ENCODE assay signal across 27 cellular contexts in the genomic region with DNA sequence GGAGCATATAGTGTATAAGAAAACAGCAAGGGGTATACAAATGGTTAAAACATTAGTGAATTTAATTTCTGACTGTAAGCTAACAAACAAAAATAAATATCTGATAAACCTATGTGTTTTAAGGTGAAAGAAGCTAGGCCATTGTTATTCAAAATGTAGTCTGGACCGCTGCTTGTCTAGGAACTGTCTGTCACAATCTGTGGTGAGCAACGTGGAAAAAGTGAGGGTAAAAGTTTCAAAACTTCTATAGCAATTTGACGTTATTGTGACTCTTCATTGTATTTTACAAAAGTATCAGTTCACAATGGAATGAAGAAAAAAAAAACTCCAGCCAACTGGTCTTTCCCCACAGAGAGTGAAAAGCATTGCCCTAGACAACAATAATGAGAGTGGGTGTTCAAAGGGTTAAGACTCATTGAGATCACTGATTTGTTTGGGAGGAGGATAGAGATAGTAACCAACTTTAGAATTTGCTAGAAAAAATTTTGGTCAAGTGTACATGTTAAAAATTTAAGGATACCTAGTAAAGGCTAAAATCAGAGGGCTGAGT.
DNase-seq lines count a peak whose midpoint lies in the region; ATAC-seq and TF ChIP-seq lines count a peak whose summit lies in the region.
"Had no signal": no experiment of that assay in that cellular context is flagged by ENCODE, and none has a peak within 500 bp of the region (broad histone marks: within the 10 kb centered on the region; RNA-seq: fewer than 3 reads in every experiment).

No MANE protein-coding gene starts in this region.

- H3K36me3 Mint-ChIP-seq in activated CD4-positive, alpha-beta T cell treated with anti-CD3 and anti-CD28 coated beads, Interleukin-2, amount 10 ng/mL, durations not matched to agents 24 days and 14 days (ENCODE audit: low read depth): peaks cover 22% of the 10 kb centered on the region
- H3K36me3 Mint-ChIP-seq in activated CD4-positive, alpha-beta T cell treated with anti-CD3 and anti-CD28 coated beads, Interleukin-2, amount 10 ng/mL, durations not matched to agents 7 days and 5 days (ENCODE audit: low read depth): peaks cover 13% of the 10 kb centered on the region
- H3K36me3 Mint-ChIP-seq in GM23338 (ENCODE audit: low read depth): 0 out of 3 replicates have a peak, but pooled peaks cover 3% of the 10 kb centered on the region

- peaks cover 22% of the 10 kb centered on the region for H3K36me3 ChIP-seq in OCI-LY3 (replicated peaks; ENCODE audit: low read depth, low read length)
- H3K36me3 ChIP-seq in neutrophil: no peaks in the 10 kb centered on the region
- no peaks in the 10 kb centered on the region for H3K36me3 ChIP-seq in GM23338 (ENCODE audit: insufficient read depth)
- H3K36me3 ChIP-seq: adrenal gland, thyroid gland, vagina had no signal

- 0 out of 2 replicates have a peak overlapping the region, but pooled peaks have one; percentile 20 for H3K4me3 ChIP-seq in OCI-LY3 (ENCODE audit: low read length)
- peak overlapping the region in 1 of 2 experiments; percentile 22 for H3K4me3 ChIP-seq in neutrophil (ENCODE audit: low read depth in 1 of 2, low read length in 1 of 2)
- no peak overlapping the region for H3K4me3 ChIP-seq in GM23338
- H3K4me3 ChIP-seq: adrenal gland, PC-9, thyroid gland, vagina had no signal

- no peak overlapping the region for H3K4me3 Mint-ChIP-seq in activated CD4-positive, alpha-beta T cell treated with anti-CD3 and anti-CD28 coated beads, Interleukin-2, amount 10 ng/mL, durations not matched to agents 24 days and 14 days
- no peak overlapping the region for H3K4me3 Mint-ChIP-seq in activated CD4-positive, alpha-beta T cell treated with anti-CD3 and anti-CD28 coated beads, Interleukin-2, amount 10 ng/mL, durations not matched to agents 7 days and 5 days
- no peak overlapping the region for H3K4me3 Mint-ChIP-seq in GM23338
- H3K4me3 Mint-ChIP-seq: activated CD8-positive, alpha-beta memory T cell treated with anti-CD3 and anti-CD28 coated beads, Interleukin-2, amount 10 ng/mL, durations not matched to agents 7 days and 5 days; CD8-positive, alpha-beta memory T cell; effector memory CD8-positive, alpha-beta T cell; nephron progenitor cell; T-helper 17 cell had no signal

- POLR2A ChIA-PET in activated CD4-positive, alpha-beta T cell treated with anti-CD3 and anti-CD28 coated beads, Interleukin-2, amount 10 ng/mL, durations not matched to agents 7 days and 5 days (lab: Charles Lee): no interaction called here

- H3K79me2 ChIP-seq in OCI-LY3 (ENCODE audit: low read length): peaks cover 60% of the 10 kb centered on the region
- no peaks in the 10 kb centered on the region; the same call in 1 of the 2 replicates for H3K79me2 ChIP-seq in GM23338 (replicated peaks; ENCODE audit: insufficient read depth)
- H3K79me2 ChIP-seq: parathyroid adenoma had no signal

- H4K20me1 ChIP-seq in OCI-LY3 (ENCODE audit: insufficient read depth, low read length): peaks cover 15% of the 10 kb centered on the region; the same call in 1 of the 2 replicates
- H4K20me1 ChIP-seq in GM23338 (replicated peaks; ENCODE audit: insufficient read depth): no peaks in the 10 kb centered on the region; the same call in 1 of the 2 replicates

- H3K27ac Mint-ChIP-seq in activated CD4-positive, alpha-beta T cell treated with anti-CD3 and anti-CD28 coated beads, Interleukin-2, amount 10 ng/mL, durations not matched to agents 24 days and 14 days: peak overlapping the region; percentile 30
- no peak overlapping the region for H3K27ac Mint-ChIP-seq in activated CD4-positive, alpha-beta T cell treated with anti-CD3 and anti-CD28 coated beads, Interleukin-2, amount 10 ng/mL, durations not matched to agents 7 days and 5 days
- no peak overlapping the region for H3K27ac Mint-ChIP-seq in GM23338
- H3K27ac Mint-ChIP-seq: activated CD8-positive, alpha-beta memory T cell treated with anti-CD3 and anti-CD28 coated beads, Interleukin-2, amount 10 ng/mL, durations not matched to agents 7 days and 5 days; effector memory CD8-positive, alpha-beta T cell; nephron progenitor cell; T-helper 17 cell had no signal

- intact Hi-C loops in activated CD4-positive, alpha-beta T cell treated with anti-CD3 and anti-CD28 coated beads, Interleukin-2, amount 10 ng/mL, durations not matched to agents 24 days and 14 days (cut with micrococcal nuclease): loop anchor here (10.0 kb wide), 1 partner anchor 771 kb away; no protein-coding TSS in a partner anchor

- H3K4me1 ChIP-seq in OCI-LY3 (ENCODE audit: low read length): peaks cover 83% of the 10 kb centered on the region
- H3K4me1 ChIP-seq in neutrophil (ENCODE audit: control insufficient read depth in 1 of 2, insufficient read depth in 1 of 2, low read depth in 1 of 2, low read length in 1 of 2): peaks cover 45 to 46% of the 10 kb centered on the region in 2 experiments
- no peaks in the 10 kb centered on the region for H3K4me1 ChIP-seq in GM23338 (ENCODE audit: insufficient read depth)
- H3K4me1 ChIP-seq: adrenal gland, parathyroid adenoma, thyroid gland, vagina had no signal

- peaks cover 16% of the 10 kb centered on the region for H3K4me1 Mint-ChIP-seq in activated CD4-positive, alpha-beta T cell treated with anti-CD3 and anti-CD28 coated beads, Interleukin-2, amount 10 ng/mL, durations not matched to agents 24 days and 14 days
- H3K4me1 Mint-ChIP-seq in activated CD4-positive, alpha-beta T cell treated with anti-CD3 and anti-CD28 coated beads, Interleukin-2, amount 10 ng/mL, durations not matched to agents 7 days and 5 days: peaks cover 8% of the 10 kb centered on the region
- H3K4me1 Mint-ChIP-seq in GM23338: no peaks in the 10 kb centered on the region; the same call in 2 of the 3 replicates
- H3K4me1 Mint-ChIP-seq: activated CD8-positive, alpha-beta memory T cell treated with anti-CD3 and anti-CD28 coated beads, Interleukin-2, amount 10 ng/mL, durations not matched to agents 7 days and 5 days; nephron progenitor cell had no signal

- no peaks in the 10 kb centered on the region for H3F3A ChIP-seq in GM23338 (replicated peaks; ENCODE audit: low read depth)

- H3K27ac ChIP-seq in OCI-LY3 (ENCODE audit: low read length) (peak overlapping the region; percentile 91), neutrophil (peak overlapping the region; percentile 95), GM23338 (ENCODE audit: low read depth) (no peak overlapping the region)
- H3K27ac ChIP-seq: adrenal gland, parathyroid adenoma, PC-9, thyroid gland, vagina had no signal

- CTCF ChIA-PET in activated CD4-positive, alpha-beta T cell treated with anti-CD3 and anti-CD28 coated beads, Interleukin-2, amount 10 ng/mL, durations not matched to agents 7 days and 5 days (lab: Charles Lee): interaction anchor here (0.7 to 1.2 kb wide), 2 partner anchors 245 to 258 kb away, joined by 6 to 7 read pairs; no protein-coding TSS in a partner anchor

- H3K9me3 Mint-ChIP-seq in activated CD4-positive, alpha-beta T cell treated with anti-CD3 and anti-CD28 coated beads, Interleukin-2, amount 10 ng/mL, durations not matched to agents 24 days and 14 days: no peaks in the 10 kb centered on the region
- H3K9me3 Mint-ChIP-seq in activated CD4-positive, alpha-beta T cell treated with anti-CD3 and anti-CD28 coated beads, Interleukin-2, amount 10 ng/mL, durations not matched to agents 7 days and 5 days: no peaks in the 10 kb centered on the region
- no peaks in the 10 kb centered on the region for H3K9me3 Mint-ChIP-seq in GM23338
- H3K9me3 Mint-ChIP-seq: CD8-positive, alpha-beta memory T cell; effector memory CD8-positive, alpha-beta T cell; nephron progenitor cell had no signal

- no peak for DNase-seq in activated CD4-positive, alpha-beta T cell treated with anti-CD3 and anti-CD28 coated beads, Interleukin-2, amount 10 ng/mL, durations not matched to agents 24 days and 14 days
- no peak for DNase-seq in activated CD4-positive, alpha-beta T cell treated with anti-CD3 and anti-CD28 coated beads, Interleukin-2, amount 10 ng/mL, durations not matched to agents 7 days and 5 days
- peak; percentile 8 for DNase-seq in CD1c-positive myeloid dendritic cell (ENCODE audit: extremely low spot score)
- DNase-seq in NCI-H146 (lab: John Stamatoyannopoulos, UW): no peak
- no peak for DNase-seq in GM23338 (ENCODE audit: low spot score)
- DNase-seq: activated CD4-positive, alpha-beta T cell treated with anti-CD3 and anti-CD28 coated beads for 4 hours; activated CD8-positive, alpha-beta memory T cell treated with anti-CD3 and anti-CD28 coated beads, Interleukin-2, amount 10 ng/mL, durations not matched to agents 7 days and 5 days; adrenal gland; CD8-positive, alpha-beta memory T cell; central memory CD4-positive, alpha-beta T cell; cortex of kidney; DMS 273 treated with DMSO at 0.1 percent for 48 hours; effector memory CD8-positive, alpha-beta T cell; mammary epithelial cell; NCI-H1417; NCI-H2029 treated with DMSO at 0.1 percent for 48 hours; NCI-H526; nephron progenitor cell; PC-9; retina; T-helper 17 cell; thyroid gland had no signal

- peaks cover 4% of the 10 kb centered on the region; the same call in 1 of the 2 replicates for H3K9me3 ChIP-seq in OCI-LY3 (ENCODE audit: insufficient read depth, low read length)
- H3K9me3 ChIP-seq in neutrophil: no peaks in the 10 kb centered on the region
- H3K9me3 ChIP-seq: adrenal gland, thyroid gland, vagina had no signal

- H3K9ac ChIP-seq in OCI-LY3 (ENCODE audit: low read length): no peak overlapping the region; the same call in 1 of the 2 replicates
- H3K9ac ChIP-seq: parathyroid adenoma had no signal

- H3K27me3 Mint-ChIP-seq in activated CD4-positive, alpha-beta T cell treated with anti-CD3 and anti-CD28 coated beads, Interleukin-2, amount 10 ng/mL, durations not matched to agents 24 days and 14 days: no peaks in the 10 kb centered on the region
- no peaks in the 10 kb centered on the region for H3K27me3 Mint-ChIP-seq in activated CD4-positive, alpha-beta T cell treated with anti-CD3 and anti-CD28 coated beads, Interleukin-2, amount 10 ng/mL, durations not matched to agents 7 days and 5 days
- H3K27me3 Mint-ChIP-seq in GM23338 (ENCODE audit: insufficient read depth, low read depth, poor library complexity): no peaks in the 10 kb centered on the region
- H3K27me3 Mint-ChIP-seq: activated CD8-positive, alpha-beta memory T cell treated with anti-CD3 and anti-CD28 coated beads, Interleukin-2, amount 10 ng/mL, durations not matched to agents 7 days and 5 days; CD8-positive, alpha-beta memory T cell; effector memory CD8-positive, alpha-beta T cell; T-helper 17 cell had no signal

- H3K4me2 ChIP-seq in OCI-LY3 (ENCODE audit: low read length): peak overlapping the region; percentile 34
- no peak overlapping the region for H3K4me2 ChIP-seq in GM23338
- H3K4me2 ChIP-seq: PC-9 had no signal

- no peak for TF ChIP-seq CTCF in OCI-LY3 (IDR thresholded peaks at IDR 0.05; ENCODE audit: low read depth, low read length)
- no peak for TF ChIP-seq CTCF in neutrophil (IDR thresholded peaks at IDR 0.05)
- TF ChIP-seq CTCF in GM23338 (conservative IDR thresholded peaks at IDR 0.05; ENCODE audit: low read depth in 2 of 2): no peak

- no peak for ATAC-seq in GM23338
- ATAC-seq in HG03457 (IDR thresholded peaks at IDR 0.05; ENCODE audit: unreplicated experiment): no peak
- ATAC-seq: activated CD8-positive, alpha-beta memory T cell treated with anti-CD3 and anti-CD28 coated beads, Interleukin-2, amount 10 ng/mL, durations not matched to agents 7 days and 5 days; effector memory CD8-positive, alpha-beta T cell; T-helper 17 cell had no signal

- no peaks in the 10 kb centered on the region for H3K9me2 ChIP-seq in GM23338 (ENCODE audit: insufficient read depth)

- H2AFZ ChIP-seq in OCI-LY3 (ENCODE audit: low read depth, low read length) (no peak overlapping the region), GM23338 (no peak overlapping the region)
- H2AFZ ChIP-seq: parathyroid adenoma, PC-9 had no signal

- H3K27me3 ChIP-seq in OCI-LY3 (ENCODE audit: low read depth, low read length) (no peaks in the 10 kb centered on the region), neutrophil (no peaks in the 10 kb centered on the region), GM23338 (ENCODE audit: insufficient read depth) (no peaks in the 10 kb centered on the region)
- H3K27me3 ChIP-seq: adrenal gland, thyroid gland, vagina had no signal
